Comparison of ENCODE assay signal across 10 cellular contexts in genomic region chr6:44217332-44218143, GRCh38. TPM values are rescaled to one million over a fixed set of nuclear protein-coding genes. Genes with fewer than 3 reads are reported as not detected.
A peak's percentile ranks its signal among the peaks of the same experiment; 100 is the strongest.
DNase-seq lines count a peak whose midpoint lies in the region; ATAC-seq and TF ChIP-seq lines count a peak whose summit lies in the region.
"Had no signal": no experiment of that assay in that cellular context is flagged by ENCODE, and none has a peak within 500 bp of the region (broad histone marks: within the 10 kb centered on the region; RNA-seq: fewer than 3 reads in every experiment).

No MANE protein-coding gene starts in this region.

- H3K27ac ChIP-seq in iPS-18a (ENCODE audit: low read length) = no peak overlapping the region

- TF ChIP-seq CTCF in GM13977 (IDR thresholded peaks at IDR 0.05; ENCODE audit: extremely low read depth, insufficient read depth, missing control alignments) = no peak
- no peak for TF ChIP-seq CTCF in WTC11 (IDR thresholded peaks at IDR 0.05)

- no peaks in the 10 kb centered on the region for H3K9me3 ChIP-seq in iPS-18a (ENCODE audit: control insufficient read depth, low read depth, low read length)
- no peaks in the 10 kb centered on the region for H3K9me3 ChIP-seq in skeletal muscle satellite cell (replicated peaks; ENCODE audit: low read length)

- ATAC-seq in WTC11 (peak; percentile 2), HG03460 (IDR thresholded peaks at IDR 0.05; ENCODE audit: unreplicated experiment) (no peak)
- no peak for ATAC-seq in stimulated activated naive CD8-positive, alpha-beta T cell treated with anti-CD3 and anti-CD28 coated beads, Interleukin-15, amount 100 ng/mL, for 72 hours
- ATAC-seq: activated CD8-positive, alpha-beta T cell treated with anti-CD3 and anti-CD28 coated beads for 36 hours had no signal

- H3K27me3 ChIP-seq in iPS-18a (ENCODE audit: control insufficient read depth, insufficient read depth, low read length) (no peaks in the 10 kb centered on the region), skeletal muscle satellite cell (ENCODE audit: control insufficient read depth, insufficient read depth, low read length) (no peaks in the 10 kb centered on the region)

- DNase-seq in GM13977 (ENCODE audit: low spot score) (peak; percentile 11), WTC11 (ENCODE audit: low spot score) (peak; percentile 64), kidney glomerular epithelial cell (lab: John Stamatoyannopoulos, UW) (no peak), activated gamma-delta T cell (lab: John Stamatoyannopoulos, UW) (no peak)
- no peak for DNase-seq in stimulated activated naive CD8-positive, alpha-beta T cell treated with anti-CD3 and anti-CD28 coated beads, Interleukin-15, amount 100 ng/mL, for 72 hours
- DNase-seq: activated CD8-positive, alpha-beta T cell treated with anti-CD3 and anti-CD28 coated beads for 36 hours had no signal

- no peaks in the 10 kb centered on the region for H3K36me3 Mint-ChIP-seq in WTC11

- no peaks in the 10 kb centered on the region for H3K36me3 ChIP-seq in iPS-18a (ENCODE audit: control insufficient read depth, low read depth, low read length)
- no peaks in the 10 kb centered on the region for H3K36me3 ChIP-seq in skeletal muscle satellite cell (ENCODE audit: insufficient read depth, low read length)

- H3K9me3 Mint-ChIP-seq in WTC11 = no peaks in the 10 kb centered on the region
- no peaks in the 10 kb centered on the region for H3K9me3 Mint-ChIP-seq in stimulated activated naive CD8-positive, alpha-beta T cell treated with anti-CD3 and anti-CD28 coated beads, Interleukin-15, amount 100 ng/mL, for 72 hours
- H3K9me3 Mint-ChIP-seq: activated CD8-positive, alpha-beta T cell treated with anti-CD3 and anti-CD28 coated beads for 36 hours had no signal

- in situ Hi-C loops in GM13977 (cut with MboI; ENCODE audit: low pct_unique_long_range_greater_than_20kb, low sequenced_read_pairs, unreplicated experiment) = no loop called here

- H3K4me1 Mint-ChIP-seq in WTC11 = peaks cover 46% of the 10 kb centered on the region
- H3K4me1 Mint-ChIP-seq in stimulated activated naive CD8-positive, alpha-beta T cell treated with anti-CD3 and anti-CD28 coated beads, Interleukin-15, amount 100 ng/mL, for 72 hours = peaks cover 36% of the 10 kb centered on the region

- H3K4me3 Mint-ChIP-seq in WTC11 = peak overlapping the region; percentile 72
- H3K4me3 Mint-ChIP-seq in stimulated activated naive CD8-positive, alpha-beta T cell treated with anti-CD3 and anti-CD28 coated beads, Interleukin-15, amount 100 ng/mL, for 72 hours = no peak overlapping the region
- H3K4me3 Mint-ChIP-seq: activated CD8-positive, alpha-beta T cell treated with anti-CD3 and anti-CD28 coated beads for 36 hours had no signal

- H3K27me3 Mint-ChIP-seq in WTC11 (ENCODE audit: low read depth) = no peaks in the 10 kb centered on the region
- no peaks in the 10 kb centered on the region for H3K27me3 Mint-ChIP-seq in stimulated activated naive CD8-positive, alpha-beta T cell treated with anti-CD3 and anti-CD28 coated beads, Interleukin-15, amount 100 ng/mL, for 72 hours

- H3K27ac Mint-ChIP-seq in WTC11 = peak overlapping the region; percentile 99
- no peak overlapping the region for H3K27ac Mint-ChIP-seq in stimulated activated naive CD8-positive, alpha-beta T cell treated with anti-CD3 and anti-CD28 coated beads, Interleukin-15, amount 100 ng/mL, for 72 hours
- H3K27ac Mint-ChIP-seq: activated CD8-positive, alpha-beta T cell treated with anti-CD3 and anti-CD28 coated beads for 36 hours had no signal

- POLR2A ChIA-PET in WTC11 (lab: Charles Lee) = interaction anchor here (1.2 to 2.8 kb wide), 5 partner anchors 10 to 29 kb away, joined by 4 to 21 read pairs (median 8); partner anchors contain the start of gene HSP90AB1

- H3K4me1 ChIP-seq in iPS-18a (ENCODE audit: control insufficient read depth, low read depth, low read length) (peaks cover 40% of the 10 kb centered on the region), skeletal muscle satellite cell (ENCODE audit: control insufficient read depth, insufficient read depth, low read length) (peaks cover 53% of the 10 kb centered on the region)

- H3K9ac ChIP-seq in iPS-18a (ENCODE audit: low read length) (no peak overlapping the region), skeletal muscle satellite cell (ENCODE audit: low read depth, low read length) (no peak overlapping the region)

- peak overlapping the region; percentile 67 for H3K4me2 ChIP-seq in skeletal muscle satellite cell (ENCODE audit: low read length)

- CTCF ChIA-PET in WTC11 (lab: Charles Lee) = interaction anchor here (1.2 to 2.5 kb wide), 5 partner anchors 9 to 45 kb away, joined by 3 to 13 read pairs (median 5); no protein-coding TSS in a partner anchor

- peak overlapping the region; percentile 62 for H3K4me3 ChIP-seq in iPS-18a (ENCODE audit: low read length)
- peak overlapping the region; percentile 19 for H3K4me3 ChIP-seq in skeletal muscle satellite cell (ENCODE audit: low read length)

TF ChIP-seq in WTC11, 78 proteins besides CTCF, POLR2A, EP300 and RAD21 (continues in another document):
- TF ChIP-seq ZBTB21 (CRISPR knock-in tag; IDR thresholded peaks at IDR 0.05; ENCODE audit: borderline replicate concordance) (0 out of 2 replicates have a peak, but pooled peaks have one; percentile 29), AR (CRISPR knock-in tag; IDR thresholded peaks at IDR 0.05) (no peak), GABPB1 (CRISPR knock-in tag; IDR thresholded peaks at IDR 0.05) (no peak; the same call in 1 of the 2 replicates), ZNF232 (CRISPR knock-in tag; IDR thresholded peaks at IDR 0.05) (no peak), ZNF121 (CRISPR knock-in tag; IDR thresholded peaks at IDR 0.05) (peak; percentile 82; the same call in 1 of the 2 replicates), KAT7 (CRISPR knock-in tag; IDR thresholded peaks at IDR 0.05; ENCODE audit: borderline replicate concordance) (no peak), ZNF263 (CRISPR knock-in tag; IDR thresholded peaks at IDR 0.05; ENCODE audit: low read depth) (no peak), ZNF425 (CRISPR knock-in tag; conservative IDR thresholded peaks at IDR 0.05) (no peak)
- TF ChIP-seq, protein P1, sequence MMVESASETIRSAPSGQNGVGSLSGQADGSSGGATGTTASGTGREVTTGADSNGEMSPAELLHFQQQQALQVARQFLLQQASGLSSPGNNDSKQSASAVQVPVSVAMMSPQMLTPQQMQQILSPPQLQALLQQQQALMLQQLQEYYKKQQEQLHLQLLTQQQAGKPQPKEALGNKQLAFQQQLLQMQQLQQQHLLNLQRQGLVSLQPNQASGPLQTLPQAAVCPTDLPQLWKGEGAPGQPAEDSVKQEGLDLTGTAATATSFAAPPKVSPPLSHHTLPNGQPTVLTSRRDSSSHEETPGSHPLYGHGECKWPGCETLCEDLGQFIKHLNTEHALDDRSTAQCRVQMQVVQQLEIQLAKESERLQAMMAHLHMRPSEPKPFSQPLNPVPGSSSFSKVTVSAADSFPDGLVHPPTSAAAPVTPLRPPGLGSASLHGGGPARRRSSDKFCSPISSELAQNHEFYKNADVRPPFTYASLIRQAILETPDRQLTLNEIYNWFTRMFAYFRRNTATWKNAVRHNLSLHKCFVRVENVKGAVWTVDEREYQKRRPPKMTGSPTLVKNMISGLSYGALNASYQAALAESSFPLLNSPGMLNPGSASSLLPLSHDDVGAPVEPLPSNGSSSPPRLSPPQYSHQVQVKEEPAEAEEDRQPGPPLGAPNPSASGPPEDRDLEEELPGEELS (CRISPR knock-in tag; IDR thresholded peaks at IDR 0.05) = peak; percentile 79; the same call in 1 of the 2 replicates

RNA-seq across cellular contexts. Expression of gene MYMX, which starts 0.8 kb away (rescaled TPM):
- 3.9 to 7.5 TPM (median 6.4 TPM) in 3 replicates for total RNA-seq in WTC11 (2021)
- total RNA-seq in skeletal muscle satellite cell (2012; rRNA removed) = 1.1 TPM in 1 of 2 replicates, not detected in the other
- total RNA-seq: activated CD8-positive, alpha-beta T cell treated with anti-CD3 and anti-CD28 coated beads for 36 hours; NCI-H460 had no signal

RNA-seq across cellular contexts. Expression of gene SLC29A1, which starts 5.9 kb away (rescaled TPM):
- 131 to 139 TPM (median 132 TPM) in 3 replicates for total RNA-seq in WTC11 (2021)
- 9.4 and 17.7 TPM in 2 replicates for total RNA-seq in skeletal muscle satellite cell (2012; rRNA removed)

RNA-seq across cellular contexts. Expression of gene HSP90AB1, which starts 29.4 kb away (rescaled TPM):
- total RNA-seq in WTC11 (2021) = 2,159 to 2,172 TPM (median 2,171 TPM) in 3 replicates
- total RNA-seq in skeletal muscle satellite cell (2012; rRNA removed) = 1,060 and 1,062 TPM in 2 replicates

RNA-seq across cellular contexts. Expression of gene SLC35B2, which starts 39.8 kb away (rescaled TPM):
- 28.9 to 36.7 TPM (median 30.8 TPM) in 3 replicates for total RNA-seq in WTC11 (2021)
- 71.2 and 86.7 TPM in 2 replicates for total RNA-seq in skeletal muscle satellite cell (2012; rRNA removed)

RNA-seq across cellular contexts. Expression of gene NFKBIE, which starts 47.8 kb away (rescaled TPM):
- total RNA-seq in WTC11 (2021) = 8.3 to 10.4 TPM (median 10.3 TPM) in 3 replicates
- total RNA-seq in skeletal muscle satellite cell (2012; rRNA removed) = 6.6 and 12.7 TPM in 2 replicates

Comparison
In these comparisons a context has a peak if more than half of its experiments do, and no peak if none do; other contexts are left out.
1. DNase-seq: peak in GM13977 (single experiment) and WTC11 (single experiment); none in kidney glomerular epithelial cell (single experiment), stimulated activated naive CD8-positive, alpha-beta T cell treated with anti-CD3 and anti-CD28 coated beads, Interleukin-15, amount 100 ng/mL, for 72 hours (0 of 2) and activated gamma-delta T cell (single experiment).